ENCODE assay signal across 2 cellular contexts in genomic region chr3:126848991-126849390, GRCh38.
TF ChIP-seq lines count a peak whose summit lies in the region.

No MANE protein-coding gene starts in this region.

TF ChIP-seq in IMR-90, 13 proteins besides CTCF, POLR2A, EP300 and RAD21:
- TF ChIP-seq CHD1 (IDR thresholded peaks at IDR 0.05; ENCODE audit: low read depth, low read length) (no peak), MXI1 (IDR thresholded peaks at IDR 0.05; ENCODE audit: borderline replicate concordance, low read depth, low read length) (no peak), NFE2L2 (IDR thresholded peaks at IDR 0.05; ENCODE audit: low read depth, low read length) (no peak)

TF ChIP-seq in H1, 55 proteins besides CTCF, POLR2A, EP300 and RAD21:
- no peak for TF ChIP-seq SIRT6 (IDR thresholded peaks at IDR 0.05; ENCODE audit: low read length)
- TF ChIP-seq PHF8 (conservative IDR thresholded peaks at IDR 0.05; ENCODE audit: low read depth, low read length): no peak
- TF ChIP-seq ATF2 (IDR thresholded peaks at IDR 0.05; ENCODE audit: low read length): no peak
- no peak for TF ChIP-seq RFX5 (IDR thresholded peaks at IDR 0.05; ENCODE audit: borderline replicate concordance, low read depth, low read length)
- no peak for TF ChIP-seq GABPA (IDR thresholded peaks at IDR 0.05; ENCODE audit: borderline replicate concordance, insufficient read depth, low read length)
- TF ChIP-seq SIX5 (IDR thresholded peaks at IDR 0.05; ENCODE audit: low read depth, low read length): no peak
- no peak for TF ChIP-seq GTF2F1 (IDR thresholded peaks at IDR 0.05; ENCODE audit: borderline replicate concordance, low read depth, low read length)
- no peak for TF ChIP-seq CEBPB (IDR thresholded peaks at IDR 0.05; ENCODE audit: low read depth, low read length)
- no peak for TF ChIP-seq BACH1 (IDR thresholded peaks at IDR 0.05; ENCODE audit: low read length)
- TF ChIP-seq MAX (IDR thresholded peaks at IDR 0.05): no peak
- TF ChIP-seq HDAC2 (IDR thresholded peaks at IDR 0.05; ENCODE audit: borderline replicate concordance in 1 of 2, low read depth in 2 of 2, low read length in 2 of 2): no peak
- no peak for TF ChIP-seq CHD2 (IDR thresholded peaks at IDR 0.05; ENCODE audit: low read length)
- no peak for TF ChIP-seq EZH2 (IDR thresholded peaks at IDR 0.05; ENCODE audit: low read depth, low read length, severe bottlenecking)
- TF ChIP-seq CHD7 (IDR thresholded peaks at IDR 0.05; ENCODE audit: insufficient replicate concordance, low read length): no peak
- no peak for TF ChIP-seq EGR1 (IDR thresholded peaks at IDR 0.05; ENCODE audit: borderline replicate concordance, low read depth, low read length)
- no peak for TF ChIP-seq MAFK (IDR thresholded peaks at IDR 0.05; ENCODE audit: low read depth, low read length)
- TF ChIP-seq CBX8 (IDR thresholded peaks at IDR 0.05; ENCODE audit: borderline replicate concordance, low read depth, low read length): no peak
